In genomic region chr6:145818796-145819195, GRCh38 we compare ENCODE assay signal across 24 cellular contexts.
"Had no signal": no experiment of that assay in that cellular context is flagged by ENCODE, and none has a peak within 500 bp of the region (broad histone marks: within the 10 kb centered on the region; RNA-seq: fewer than 3 reads in every experiment).

No MANE protein-coding gene starts in this region.

- H3K9ac ChIP-seq: SK-N-SH had no signal

- H3K4me3 ChIP-seq: SJSA1 had no signal

- H3K27me3 ChIP-seq: brain microvascular endothelial cell, SJSA1 had no signal

- H3K9me3 ChIP-seq: SJSA1, SK-N-SH had no signal

- H3K36me3 ChIP-seq: brain microvascular endothelial cell had no signal

- H3K4me2 ChIP-seq: SK-N-SH had no signal

- ATAC-seq: activated CD8-positive, alpha-beta T cell treated with anti-CD3 and anti-CD28 coated beads for 36 hours; Panc1 had no signal

- H3K27ac ChIP-seq: brain microvascular endothelial cell, SJSA1 had no signal

- DNase-seq: activated CD4-positive, alpha-beta T cell treated with anti-CD3 and anti-CD28 coated beads, Interleukin-2, amount 10 ng/mL, durations not matched to agents 24 days and 14 days; activated CD4-positive, alpha-beta T cell treated with anti-CD3 and anti-CD28 coated beads, Interleukin-2, amount 50 U/mL, for 4 hours; activated CD8-positive, alpha-beta T cell treated with anti-CD3 and anti-CD28 coated beads for 36 hours; activated naive CD4-positive, alpha-beta T cell treated with anti-CD3 and anti-CD28 coated beads, Interleukin-2, amount 10 ng/mL, durations not matched to agents 7 days and 5 days; activated T-cell treated with anti-CD3 and anti-CD28 coated beads, Interleukin-2, amount 50 U/mL, for 24 hours; amniotic stem cell; aorta; brain microvascular endothelial cell; Karpas-422; NCI-H1048; NCI-H1105 treated with DMSO at 0.1 percent for 48 hours; NCI-H1436; NCI-H1694; NCI-H1930; NCI-H2081 treated with DMSO at 0.1 percent for 48 hours; NCI-H226; NCI-H446 treated with DMSO at 0.1 percent for 48 hours; NCI-H524; NCI-H69; NCI-H82; SHP77 treated with DMSO at 0.1 percent for 48 hours; SK-N-SH had no signal
